23 cellular contexts compared by ENCODE assay signal in the genomic region with DNA sequence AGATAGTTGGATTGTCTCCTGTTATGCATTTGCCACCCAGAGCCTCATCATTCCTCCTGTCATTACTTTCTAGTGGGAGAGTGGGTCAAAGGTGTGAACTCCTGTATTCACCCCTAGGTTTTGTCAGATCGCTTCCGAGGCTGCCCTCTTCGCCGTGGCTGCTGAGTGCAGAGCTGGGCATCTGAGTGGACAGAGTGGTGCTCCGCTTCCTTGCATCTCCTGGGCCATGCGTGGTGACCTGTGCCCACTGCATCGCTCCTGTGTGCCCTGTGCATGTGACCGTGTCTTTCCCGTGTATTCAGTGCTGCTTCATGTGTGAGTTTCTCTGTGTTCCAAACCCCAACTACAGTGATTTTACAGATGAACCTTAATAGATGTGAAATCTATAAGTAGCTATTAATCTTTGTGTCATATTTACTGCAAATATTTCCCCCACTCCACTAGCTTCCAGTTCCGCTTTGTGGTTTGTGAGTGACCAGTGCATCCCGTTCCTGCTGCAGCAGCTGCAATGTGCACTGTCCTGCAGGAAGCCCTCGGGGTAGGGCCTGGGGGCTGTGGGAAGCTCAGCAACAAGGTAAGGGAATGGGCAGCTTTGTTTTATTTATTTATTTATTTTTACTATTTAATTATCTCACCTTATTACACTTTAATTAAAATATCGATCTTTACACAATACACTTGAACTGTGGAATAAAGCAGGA. TPM values are rescaled to one million over a fixed set of nuclear protein-coding genes. Genes with fewer than 3 reads are reported as not detected.
A peak's percentile ranks its signal among the peaks of the same experiment; 100 is the strongest.
DNase-seq lines count a peak whose midpoint lies in the region; TF ChIP-seq lines count a peak whose summit lies in the region.
"Had no signal": no experiment of that assay in that cellular context is flagged by ENCODE, and none has a peak within 500 bp of the region (broad histone marks: within the 10 kb centered on the region; RNA-seq: fewer than 3 reads in every experiment).

No MANE protein-coding gene starts in this region.

- H3K4me1 Mint-ChIP-seq in mesothelial cell of epicardium: no peaks in the 10 kb centered on the region
- H3K4me1 Mint-ChIP-seq: B cell, brain, neural crest cell had no signal

- H3K9me3 ChIP-seq in testis: no peaks in the 10 kb centered on the region
- H3K9me3 ChIP-seq in uterus: no peaks in the 10 kb centered on the region
- H3K9me3 ChIP-seq: gastroesophageal sphincter, prostate gland had no signal

- TF ChIP-seq POLR2A in lower leg skin (IDR thresholded peaks at IDR 0.05) (no peak), testis (IDR thresholded peaks at IDR 0.05) (no peak), uterus (IDR thresholded peaks at IDR 0.05) (no peak)

- no peak for TF ChIP-seq CTCF in lower leg skin (IDR thresholded peaks at IDR 0.05)
- TF ChIP-seq CTCF in testis (IDR thresholded peaks at IDR 0.05): no peak
- no peak for TF ChIP-seq CTCF in uterus (IDR thresholded peaks at IDR 0.05)
- TF ChIP-seq CTCF in mesothelial cell of epicardium (IDR thresholded peaks at IDR 0.05; ENCODE audit: unreplicated experiment): no peak

- H3K27ac ChIP-seq in testis (no peak overlapping the region), uterus (no peak overlapping the region)
- H3K27ac ChIP-seq: A549, gastroesophageal sphincter, lower lobe of right lung, prostate gland, VCaP had no signal

- no peak overlapping the region for H3K4me3 Mint-ChIP-seq in mesothelial cell of epicardium
- H3K4me3 Mint-ChIP-seq: B cell, brain, neural crest cell had no signal

- 95% methylated on average over 13 of the region's 13 CpGs for WGBS in lower leg skin, 2 donors
- 94 to 95% methylated on average over 13 of the region's 13 CpGs for WGBS in testis, 2 donors

- H3K36me3 Mint-ChIP-seq in mesothelial cell of epicardium: peaks cover 6% of the 10 kb centered on the region

- H3K4me3 ChIP-seq in lower leg skin (ENCODE audit: low read depth, poor library complexity, severe bottlenecking) (no peak overlapping the region), testis (no peak overlapping the region), uterus (no peak overlapping the region)
- H3K4me3 ChIP-seq: A549, gastroesophageal sphincter, lower lobe of right lung, prostate gland had no signal

- H3K36me3 ChIP-seq in testis (ENCODE audit: low read depth, missing control alignments) (no peaks in the 10 kb centered on the region), uterus (no peaks in the 10 kb centered on the region)
- H3K36me3 ChIP-seq: gastroesophageal sphincter, lower lobe of right lung, prostate gland had no signal

- no peaks in the 10 kb centered on the region for H3K27me3 ChIP-seq in testis
- no peaks in the 10 kb centered on the region for H3K27me3 ChIP-seq in uterus
- H3K27me3 ChIP-seq: gastroesophageal sphincter had no signal

- H3K4me1 ChIP-seq in testis (no peaks in the 10 kb centered on the region), uterus (no peaks in the 10 kb centered on the region)
- H3K4me1 ChIP-seq: A549, lower lobe of right lung, prostate gland had no signal

- intact Hi-C loops in lower leg skin (cut with DNase I; ENCODE audit: low total_unique reads): no loop called here
- intact Hi-C loops in testis (cut with DNase I; ENCODE audit: low total_unique reads): no loop called here
- intact Hi-C loops in uterus (cut with DNase I; ENCODE audit: low total_unique reads): no loop called here

- DNase-seq in activated CD8-positive, alpha-beta memory T cell treated with anti-CD3 and anti-CD28 coated beads for 24 hours: peak; percentile 32
- no peak for DNase-seq in activated CD8-positive, alpha-beta memory T cell treated with anti-CD3 and anti-CD28 coated beads, Interleukin-2, amount 50 U/mL, for 4 hours
- DNase-seq in UCSD-AML1 (lab: John Stamatoyannopoulos, UW; ENCODE audit: unreplicated experiment): peak; percentile 44
- peak; percentile 9 to 58 for DNase-seq in lower leg skin (ENCODE audit: low spot score in 2 of 2)
- DNase-seq in testis: peak; percentile 11
- no peak for DNase-seq in uterus
- DNase-seq in mesothelial cell of epicardium (ENCODE audit: low spot score in 2 of 2, unreplicated experiment in 2 of 2): no peak
- DNase-seq in effector CD4-positive, alpha-beta T cell: no peak
- DNase-seq: activated CD4-positive, alpha-beta T cell treated with anti-CD3 and anti-CD28 coated beads, Interleukin-2, amount 50 U/mL, for 48 hours; activated T-cell treated with anti-CD3 and anti-CD28 coated beads, Interleukin-2, amount 50 U/mL, for 1 hour; GF-D8; GOT3; lower lobe of right lung; NCI-H1048; NCI-H187; NCI-H526 treated with DMSO at 0.1 percent for 48 hours had no signal

- peaks cover 12% of the 10 kb centered on the region for H3K27me3 Mint-ChIP-seq in mesothelial cell of epicardium (ENCODE audit: low read depth)

- peaks cover 13% of the 10 kb centered on the region for H3K9me3 Mint-ChIP-seq in mesothelial cell of epicardium

- H3K27ac Mint-ChIP-seq in mesothelial cell of epicardium: no peak overlapping the region
- H3K27ac Mint-ChIP-seq: B cell had no signal

RNA-seq across cellular contexts. Expression of a gene that starts 53.1 kb away (rescaled TPM):
- 1 to 10 TPM in 1 of 4 donors, under 1 TPM in 2, not detected in 1; 0.13 to 1.4 (median 0.13) TPM for total RNA-seq in lower leg skin
- 1 to 10 TPM; 2.9 to 5.5 TPM for total RNA-seq in testis
- 28.4 TPM for polyA plus RNA-seq in testis (ENCODE audit: insufficient read depth, low read depth, low replicate concordance)
- total RNA-seq in uterus: 1 to 10 TPM in 1 of 4 donors, under 1 TPM in 1, not detected in 2; 0.07 to 1.7 TPM
- 0.54 to 1.8 TPM (median 0.57 TPM) in 3 replicates for total RNA-seq in mesothelial cell of epicardium

RNA-seq across cellular contexts. Expression of a gene that starts 56.9 kb away (rescaled TPM):
- 100 to 1,000 TPM; 176 to 307 (median 213) TPM for total RNA-seq in lower leg skin
- total RNA-seq in testis: 100 to 1,000 TPM; 416 to 575 TPM
- 193 TPM for polyA plus RNA-seq in testis (ENCODE audit: insufficient read depth, low read depth, low replicate concordance)
- total RNA-seq in uterus: 100 to 1,000 TPM; 128 to 287 (median 199) TPM
- 67.4 to 74.1 TPM (median 71.5 TPM) in 3 replicates for total RNA-seq in mesothelial cell of epicardium

Comparison
In these comparisons a context has a peak if more than half of its experiments do, and no peak if none do; other contexts are left out.
1. DNase-seq: peak in activated CD8-positive, alpha-beta memory T cell treated with anti-CD3 and anti-CD28 coated beads for 24 hours (single experiment), UCSD-AML1 (single experiment), lower leg skin (2 of 2) and testis (single experiment); none in activated CD8-positive, alpha-beta memory T cell treated with anti-CD3 and anti-CD28 coated beads, Interleukin-2, amount 50 U/mL, for 4 hours (single experiment), uterus (0 of 2), mesothelial cell of epicardium (0 of 2) and effector CD4-positive, alpha-beta T cell (single experiment).